12 cellular contexts compared by ENCODE assay signal in genomic region chr5:54760182-54760935, GRCh38.
DNase-seq lines count a peak whose midpoint lies in the region; ATAC-seq and TF ChIP-seq lines count a peak whose summit lies in the region.
"Had no signal": no experiment of that assay in that cellular context is flagged by ENCODE, and none has a peak within 500 bp of the region (broad histone marks: within the 10 kb centered on the region; RNA-seq: fewer than 3 reads in every experiment).

No MANE protein-coding gene starts in this region.

- H3K9me3 Mint-ChIP-seq in natural killer cell, result no peaks in the 10 kb centered on the region

- intact Hi-C loops in natural killer cell (cut with micrococcal nuclease), result no loop called here

- no peak for TF ChIP-seq CTCF in choroid plexus epithelial cell (conservative IDR thresholded peaks at IDR 0.05; ENCODE audit: low read depth, low read length)
- no peak for TF ChIP-seq CTCF in natural killer cell (IDR thresholded peaks at IDR 0.05)

- DNase-seq in AG20443 (ENCODE audit: low spot score), result peak; percentile 37
- peak; percentile 35 for DNase-seq in HS-5 (ENCODE audit: low read depth)
- peak; percentile 82 for DNase-seq in choroid plexus epithelial cell (ENCODE audit: low read depth)
- no peak for DNase-seq in natural killer cell
- no peak for DNase-seq in NCI-H1436 treated with DMSO at 0.1 percent for 48 hours (lab: John Stamatoyannopoulos, UW)
- no peak for DNase-seq in DMS53 treated with DMSO at 0.1 percent for 48 hours (lab: John Stamatoyannopoulos, UW; ENCODE audit: unreplicated experiment)
- no peak for DNase-seq in NCI-H526 treated with DMSO at 0.1 percent for 48 hours (lab: John Stamatoyannopoulos, UW)
- DNase-seq: effector CD4-positive, alpha-beta T cell; NCI-H1092 treated with DMSO at 0.1 percent for 48 hours; stimulated activated CD4-positive, alpha-beta T cell treated with anti-CD3 and anti-CD28 coated beads, Interleukin-2, amount 100 ng/mL, for 24 hours; stimulated activated CD8-positive, alpha-beta memory T cell treated with anti-CD3 and anti-CD28 coated beads, Interleukin-4, amount 100 ng/mL, for 48 hours had no signal

- H3K27me3 Mint-ChIP-seq in natural killer cell (ENCODE audit: low read depth in 2 of 2), result peaks cover 0 to 3% of the 10 kb centered on the region in 2 donors

- no peak overlapping the region for H3K4me3 ChIP-seq in choroid plexus epithelial cell (ENCODE audit: low read depth, low read length)

- H3K4me3 Mint-ChIP-seq in natural killer cell, result no peak overlapping the region

- H3K4me1 Mint-ChIP-seq in natural killer cell, result peaks cover 31% of the 10 kb centered on the region in 2 donors

- peak in 2 of 3 donors; percentile 29 to 67 for ATAC-seq in natural killer cell
- ATAC-seq in GM19397 (IDR thresholded peaks at IDR 0.05; ENCODE audit: unreplicated experiment), result no peak

- H3K36me3 Mint-ChIP-seq in natural killer cell, result no peaks in the 10 kb centered on the region

- H3K27ac Mint-ChIP-seq in natural killer cell, result no peak overlapping the region

Comparison
In these comparisons a context has a peak if more than half of its experiments do, and no peak if none do; other contexts are left out.
1. DNase-seq: peak in AG20443 (single experiment), HS-5 (single experiment) and choroid plexus epithelial cell (single experiment); none in natural killer cell (single experiment), NCI-H1436 treated with DMSO at 0.1 percent for 48 hours (single experiment), DMS53 treated with DMSO at 0.1 percent for 48 hours (single experiment) and NCI-H526 treated with DMSO at 0.1 percent for 48 hours (single experiment).